ENCODE assay signal across 8 cellular contexts in the genomic region with DNA sequence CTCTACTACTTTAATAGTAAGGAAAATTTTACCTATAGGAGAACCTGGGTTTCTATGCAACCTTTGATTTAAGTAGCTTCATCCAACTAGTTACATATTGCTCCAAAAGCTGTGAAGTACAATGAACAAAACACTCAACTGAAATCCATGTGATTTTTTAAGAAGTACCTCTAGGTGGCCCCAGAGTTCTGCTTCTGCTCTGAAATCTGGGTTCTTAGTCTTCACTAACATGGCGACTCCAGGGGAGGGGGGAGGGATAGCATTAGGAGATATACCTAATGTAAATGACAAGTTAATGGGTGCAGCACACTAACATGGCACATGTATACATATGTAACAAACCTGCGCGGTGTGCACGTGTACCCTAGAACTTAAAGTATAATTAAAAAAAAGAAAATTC.
DNase-seq lines count a peak whose midpoint lies in the region; ATAC-seq, FAIRE-seq and TF ChIP-seq lines count a peak whose summit lies in the region.

No MANE protein-coding gene starts in this region.

- no peaks in the 10 kb centered on the region for H3K27me3 Mint-ChIP-seq in Calu3 (ENCODE audit: unreplicated experiment)
- H3K27me3 Mint-ChIP-seq in glutamatergic neuron (ENCODE audit: unreplicated experiment), result no peaks in the 10 kb centered on the region

- no peak for TF ChIP-seq CTCF in Calu3 (IDR thresholded peaks at IDR 0.05; ENCODE audit: unreplicated experiment)
- TF ChIP-seq CTCF in glutamatergic neuron (IDR thresholded peaks at IDR 0.05; ENCODE audit: partially characterized antibody, unreplicated experiment), result peak; percentile 40
- TF ChIP-seq CTCF in mucosa of descending colon (IDR thresholded peaks at IDR 0.05), result no peak

- intact Hi-C loops in Calu3 (cut with micrococcal nuclease; ENCODE audit: unreplicated experiment) (loop anchor here (1.0 to 10.0 kb wide), 4 partner anchors 55 to 362 kb away; no protein-coding TSS in a partner anchor), mucosa of descending colon (cut with DNase I, micrococcal nuclease) (no loop called here)

- FAIRE-seq in RCC 7860 (lab: Jason Lieb, UNC), result no peak

- H3K27ac Mint-ChIP-seq in Calu3 (ENCODE audit: unreplicated experiment), result no peak overlapping the region
- no peak overlapping the region for H3K27ac Mint-ChIP-seq in glutamatergic neuron (ENCODE audit: unreplicated experiment)

- H3K9me3 Mint-ChIP-seq in Calu3 (ENCODE audit: low read depth, unreplicated experiment), result no peaks in the 10 kb centered on the region
- no peaks in the 10 kb centered on the region for H3K9me3 Mint-ChIP-seq in glutamatergic neuron (ENCODE audit: unreplicated experiment)

- H3K36me3 Mint-ChIP-seq in Calu3 (ENCODE audit: insufficient read depth, unreplicated experiment), result no peaks in the 10 kb centered on the region
- H3K36me3 Mint-ChIP-seq in glutamatergic neuron (ENCODE audit: unreplicated experiment), result no peaks in the 10 kb centered on the region

- H3K9me3 ChIP-seq in mucosa of descending colon, result no peaks in the 10 kb centered on the region

- H3K4me3 ChIP-seq in mucosa of descending colon, result no peak overlapping the region

- H3K4me1 ChIP-seq in mucosa of descending colon (ENCODE audit: low read depth), result no peaks in the 10 kb centered on the region

- CTCF ChIA-PET in Calu3 (lab: Charles Lee), result interaction anchor here (0.6 kb wide), 1 partner anchor 101 kb away, joined by 4 read pairs; no protein-coding TSS in a partner anchor

- no peaks in the 10 kb centered on the region for H3K36me3 ChIP-seq in mucosa of descending colon (ENCODE audit: low read depth)

- no TSS peak for BruUV-seq in Calu3 (replicated peaks; lab: Mats Ljungman, UMichigan)

- DNase-seq in Calu3, result peak; percentile 10
- peak; percentile 25 for DNase-seq in RCC 7860 (ENCODE audit: low spot score)
- no peak for DNase-seq in glutamatergic neuron
- DNase-seq in NK-92 treated with Interleukin-12 subunit alpha and Interleukin-12 subunit beta, amount 100 ng/mL, for 24 hours (lab: John Stamatoyannopoulos, UW), result no peak
- no peak for DNase-seq in activated CD4-positive, alpha-beta T cell treated with anti-CD3 and anti-CD28 coated beads, Interleukin-2, amount 50 U/mL, for 48 hours
- no peak for DNase-seq in mucosa of descending colon

- ATAC-seq in GM19035 (IDR thresholded peaks at IDR 0.05; ENCODE audit: unreplicated experiment), result peak; percentile 84
- ATAC-seq in HG03439 (IDR thresholded peaks at IDR 0.05; ENCODE audit: unreplicated experiment), result peak; percentile 66
- ATAC-seq in mucosa of descending colon, result no peak

- no peak overlapping the region for H3K4me3 Mint-ChIP-seq in Calu3 (ENCODE audit: low read depth, unreplicated experiment)
- no peak overlapping the region for H3K4me3 Mint-ChIP-seq in glutamatergic neuron (ENCODE audit: unreplicated experiment)

- H3K4me1 Mint-ChIP-seq in Calu3 (ENCODE audit: low read depth, unreplicated experiment) (no peaks in the 10 kb centered on the region), glutamatergic neuron (ENCODE audit: low read depth, unreplicated experiment) (no peaks in the 10 kb centered on the region)

Comparison
In these comparisons a context has a peak if more than half of its experiments do, and no peak if none do; other contexts are left out.
1. DNase-seq: peak in Calu3 (single experiment) and RCC 7860 (single experiment); none in glutamatergic neuron (single experiment), NK-92 treated with Interleukin-12 subunit alpha and Interleukin-12 subunit beta, amount 100 ng/mL, for 24 hours (single experiment), activated CD4-positive, alpha-beta T cell treated with anti-CD3 and anti-CD28 coated beads, Interleukin-2, amount 50 U/mL, for 48 hours (0 of 2) and mucosa of descending colon (0 of 3).